In genomic region chr22:36486619-36487384, GRCh38 we compare ENCODE assay signal across 7 cellular contexts. TPM values are rescaled to one million over a fixed set of nuclear protein-coding genes. Genes with fewer than 3 reads are reported as not detected.
A peak's percentile ranks its signal among the peaks of the same experiment; 100 is the strongest.
DNase-seq lines count a peak whose midpoint lies in the region; ATAC-seq, FAIRE-seq and TF ChIP-seq lines count a peak whose summit lies in the region.

No MANE protein-coding gene starts in this region.

- H3K36me3 Mint-ChIP-seq in activated naive CD8-positive, alpha-beta T cell: peaks cover 9% of the 10 kb centered on the region
- peaks cover 16 to 30% of the 10 kb centered on the region in 2 donors for H3K36me3 Mint-ChIP-seq in stimulated activated naive B cell treated with anti-CD40 and anti-IgM and Interleukin-4, amounts not matched to agents 10 μg/mL and 1 μg/mL and 100 μg/mL, for 72 hours

- no peak for ATAC-seq in stimulated activated naive B cell treated with anti-CD40 and anti-IgM and Interleukin-4, amounts not matched to agents 10 μg/mL and 1 μg/mL and 100 μg/mL, for 72 hours (replicated peaks)

- no peak for DNase-seq in GM12892 (ENCODE audit: insufficient read length)
- no peak for DNase-seq in RWPE1 (ENCODE audit: low spot score)
- DNase-seq in left kidney (ENCODE audit: low read depth, low spot score): peak; percentile 75
- DNase-seq in stimulated activated naive B cell treated with anti-CD40 and anti-IgM and Interleukin-4, amounts not matched to agents 10 μg/mL and 1 μg/mL and 100 μg/mL, for 72 hours: peak; percentile 28
- DNase-seq in hippocampal formation (lab: John Stamatoyannopoulos, UW): no peak
- no peak for DNase-seq in SW480 (ENCODE audit: low spot score)

- CTCF ChIA-PET in RWPE1 (lab: Yijun Ruan, JAX): no interaction called here

- H3K27ac ChIP-seq in RWPE1: no peak overlapping the region

- H3K4me1 Mint-ChIP-seq in activated naive CD8-positive, alpha-beta T cell (ENCODE audit: low read depth): peaks cover 8% of the 10 kb centered on the region
- peaks cover 12 to 13% of the 10 kb centered on the region in 2 donors for H3K4me1 Mint-ChIP-seq in stimulated activated naive B cell treated with anti-CD40 and anti-IgM and Interleukin-4, amounts not matched to agents 10 μg/mL and 1 μg/mL and 100 μg/mL, for 72 hours

- H3K9me3 Mint-ChIP-seq in activated naive CD8-positive, alpha-beta T cell (ENCODE audit: low read depth): no peaks in the 10 kb centered on the region
- H3K9me3 Mint-ChIP-seq in stimulated activated naive B cell treated with anti-CD40 and anti-IgM and Interleukin-4, amounts not matched to agents 10 μg/mL and 1 μg/mL and 100 μg/mL, for 72 hours: no peaks in the 10 kb centered on the region

- no peak overlapping the region for H3K4me3 Mint-ChIP-seq in activated naive CD8-positive, alpha-beta T cell
- H3K4me3 Mint-ChIP-seq in stimulated activated naive B cell treated with anti-CD40 and anti-IgM and Interleukin-4, amounts not matched to agents 10 μg/mL and 1 μg/mL and 100 μg/mL, for 72 hours: no peak overlapping the region

- TF ChIP-seq CTCF in RWPE1 (conservative IDR thresholded peaks at IDR 0.05; ENCODE audit: low read depth): peak; percentile 52

- FAIRE-seq in GM12892 (lab: Jason Lieb, UNC): peak; percentile 46

- POLR2A ChIA-PET in RWPE1 (lab: Yijun Ruan, JAX; ENCODE audit: low non-redundant PET): no interaction called here

- H3K27ac Mint-ChIP-seq in activated naive CD8-positive, alpha-beta T cell: peak overlapping the region; percentile 16
- no peak overlapping the region for H3K27ac Mint-ChIP-seq in stimulated activated naive B cell treated with anti-CD40 and anti-IgM and Interleukin-4, amounts not matched to agents 10 μg/mL and 1 μg/mL and 100 μg/mL, for 72 hours

- TF ChIP-seq POLR2A in GM12892 (IDR thresholded peaks at IDR 0.05; ENCODE audit: low read depth, low read length): no peak

- no peaks in the 10 kb centered on the region for H3K27me3 Mint-ChIP-seq in activated naive CD8-positive, alpha-beta T cell
- H3K27me3 Mint-ChIP-seq in stimulated activated naive B cell treated with anti-CD40 and anti-IgM and Interleukin-4, amounts not matched to agents 10 μg/mL and 1 μg/mL and 100 μg/mL, for 72 hours: no peaks in the 10 kb centered on the region

RNA-seq across cellular contexts. Expression of gene TXN2, which starts 5.4 kb away (rescaled TPM):
- 116 TPM for polyA plus RNA-seq in GM12892 (2012; ENCODE audit: missing spikeins)

RNA-seq across cellular contexts. Expression of gene FOXRED2, which starts 20.0 kb away (rescaled TPM):
- 3.4 TPM for polyA plus RNA-seq in GM12892 (2012; ENCODE audit: missing spikeins)

RNA-seq across cellular contexts. Expression of gene EIF3D, which starts 42.2 kb away (rescaled TPM):
- 282 TPM for polyA plus RNA-seq in GM12892 (2012; ENCODE audit: missing spikeins)

Comparison
In these comparisons a context has a peak if more than half of its experiments do, and no peak if none do; other contexts are left out.
1. DNase-seq: peak in left kidney (single experiment) and stimulated activated naive B cell treated with anti-CD40 and anti-IgM and Interleukin-4, amounts not matched to agents 10 μg/mL and 1 μg/mL and 100 μg/mL, for 72 hours (single experiment); none in GM12892 (single experiment), RWPE1 (single experiment), hippocampal formation (0 of 2) and SW480 (single experiment).